Comparison of ENCODE assay signal across 2 cellular contexts in genomic region chr3:75397486-75397885, GRCh38.
A peak's percentile ranks its signal among the peaks of the same experiment; 100 is the strongest.
DNase-seq lines count a peak whose midpoint lies in the region; TF ChIP-seq lines count a peak whose summit lies in the region.
"Not testable (repeated sequence)": the region's sequence is repeated elsewhere in the genome, so short reads cannot be mapped to it uniquely, and the experiment has no call there.

No MANE protein-coding gene starts in this region.

- H3K9me3 Mint-ChIP-seq in endothelial cell (ENCODE audit: unreplicated experiment): not testable (repeated sequence)

- peaks cover 24% of the 10 kb centered on the region for H3K36me3 Mint-ChIP-seq in endothelial cell (ENCODE audit: low read depth, unreplicated experiment)

- peak overlapping the region; percentile 15 for H3K4me3 Mint-ChIP-seq in endothelial cell (ENCODE audit: unreplicated experiment)

- TF ChIP-seq CTCF in endothelial cell (IDR thresholded peaks at IDR 0.05; ENCODE audit: unreplicated experiment): not testable (repeated sequence)

- not testable (repeated sequence) for H3K27ac Mint-ChIP-seq in endothelial cell (ENCODE audit: unreplicated experiment)

- DNase-seq in activated gamma-delta T cell (lab: John Stamatoyannopoulos, UW): peak; percentile 4
- not testable (repeated sequence) for DNase-seq in endothelial cell (ENCODE audit: low spot score)

- not testable (repeated sequence) for H3K27me3 Mint-ChIP-seq in endothelial cell (ENCODE audit: unreplicated experiment)

- H3K4me1 Mint-ChIP-seq in endothelial cell (ENCODE audit: unreplicated experiment): peaks cover 19% of the 10 kb centered on the region
